In genomic region chr4:52015366-52015765, GRCh38 we compare ENCODE assay signal across 9 cellular contexts. TPM values are rescaled to one million over a fixed set of nuclear protein-coding genes. Genes with fewer than 3 reads are reported as not detected.
DNase-seq lines count a peak whose midpoint lies in the region; ATAC-seq and TF ChIP-seq lines count a peak whose summit lies in the region.
"Had no signal": no experiment of that assay in that cellular context is flagged by ENCODE, and none has a peak within 500 bp of the region (broad histone marks: within the 10 kb centered on the region; RNA-seq: fewer than 3 reads in every experiment).

No MANE protein-coding gene starts in this region.

- no peaks in the 10 kb centered on the region for H4K20me1 ChIP-seq in osteoblast (ENCODE audit: insufficient read depth, low read length)

- ATAC-seq in GM21528 (IDR thresholded peaks at IDR 0.05; ENCODE audit: low FRiP score, unreplicated experiment): no peak

- peak overlapping the region; percentile 78 for H2AFZ ChIP-seq in osteoblast (ENCODE audit: low read length)

- peak overlapping the region; percentile 48 for H3K4me2 ChIP-seq in osteoblast (ENCODE audit: insufficient read depth, low read length)

- no peak overlapping the region for H3K4me3 ChIP-seq in osteoblast (ENCODE audit: insufficient read depth, low read length)

- H3K79me2 ChIP-seq in osteoblast (ENCODE audit: insufficient read depth, low read length): no peaks in the 10 kb centered on the region

- no peaks in the 10 kb centered on the region for H3K27me3 ChIP-seq in osteoblast (ENCODE audit: insufficient read depth, low read length)

- peak; percentile 58 for DNase-seq in HT-29 (ENCODE audit: low spot score)
- peak; percentile 45 for DNase-seq in NOMO-1 treated with DMSO at 0.1 percent for 48 hours (lab: John Stamatoyannopoulos, UW; ENCODE audit: unreplicated experiment)
- peak; percentile 10 to 39 for DNase-seq in dermis microvascular lymphatic vessel endothelial cell (ENCODE audit: low read depth in 2 of 2)
- DNase-seq in osteoblast (ENCODE audit: insufficient read length, low spot score, missing footprints): no peak
- no peak for DNase-seq in stimulated activated CD4-positive, alpha-beta T cell treated with anti-CD3 and anti-CD28 coated beads, Interleukin-2, amount 100 ng/mL, for 24 hours
- DNase-seq in putamen (ENCODE audit: low spot score): no peak
- DNase-seq: cerebellar nuclear complex, retina had no signal

- peaks cover 7% of the 10 kb centered on the region for H3K4me1 ChIP-seq in osteoblast (ENCODE audit: insufficient read depth, low read length)

- H3K36me3 ChIP-seq in osteoblast (ENCODE audit: insufficient read depth, low read length): no peaks in the 10 kb centered on the region

- H3K9me3 ChIP-seq in osteoblast (ENCODE audit: low read depth, low read length): no peaks in the 10 kb centered on the region

- H3K27ac ChIP-seq in osteoblast (ENCODE audit: low read depth, low read length): no peak overlapping the region

- peak; percentile 48 for TF ChIP-seq CTCF in osteoblast (IDR thresholded peaks at IDR 0.05; ENCODE audit: extremely low read depth, low read depth, low read length)

RNA-seq across cellular contexts. Expression of gene LRRC66, which starts 4.8 kb away (rescaled TPM):
- 1.5 TPM in 2 replicates for total RNA-seq in HT-29 (2014; rRNA removed; shearing (Covaris generic))
- total RNA-seq in dermis microvascular lymphatic vessel endothelial cell (under 0.01 and 0.13 TPM in 2 replicates), osteoblast (0.36 and 0.88 TPM in 2 replicates)

RNA-seq across cellular contexts. Expression of gene SGCB, which starts 22.7 kb away (rescaled TPM):
- total RNA-seq in HT-29 (2014; rRNA removed; shearing (Covaris generic)): 1.7 and 1.9 TPM in 2 replicates
- total RNA-seq in dermis microvascular lymphatic vessel endothelial cell: 8.5 and 9.4 TPM in 2 replicates
- total RNA-seq in osteoblast: 27.9 and 31.2 TPM in 2 replicates

RNA-seq across cellular contexts. Expression of gene SPATA18, which starts 35.7 kb away (rescaled TPM):
- 0.10 TPM in 1 of 2 replicates, not detected in the other for total RNA-seq in HT-29 (2014; rRNA removed; shearing (Covaris generic))
- 1.9 and 2.2 TPM in 2 replicates for total RNA-seq in dermis microvascular lymphatic vessel endothelial cell
- total RNA-seq in osteoblast: 30.8 and 41.3 TPM in 2 replicates

Comparison
In these comparisons a context has a peak if more than half of its experiments do, and no peak if none do; other contexts are left out.
1. DNase-seq: peak in HT-29 (single experiment), NOMO-1 treated with DMSO at 0.1 percent for 48 hours (single experiment) and dermis microvascular lymphatic vessel endothelial cell (2 of 2); none in osteoblast (single experiment), stimulated activated CD4-positive, alpha-beta T cell treated with anti-CD3 and anti-CD28 coated beads, Interleukin-2, amount 100 ng/mL, for 24 hours (0 of 2) and putamen (single experiment).